Comparison of ENCODE assay signal across 8 cellular contexts in the genomic region with DNA sequence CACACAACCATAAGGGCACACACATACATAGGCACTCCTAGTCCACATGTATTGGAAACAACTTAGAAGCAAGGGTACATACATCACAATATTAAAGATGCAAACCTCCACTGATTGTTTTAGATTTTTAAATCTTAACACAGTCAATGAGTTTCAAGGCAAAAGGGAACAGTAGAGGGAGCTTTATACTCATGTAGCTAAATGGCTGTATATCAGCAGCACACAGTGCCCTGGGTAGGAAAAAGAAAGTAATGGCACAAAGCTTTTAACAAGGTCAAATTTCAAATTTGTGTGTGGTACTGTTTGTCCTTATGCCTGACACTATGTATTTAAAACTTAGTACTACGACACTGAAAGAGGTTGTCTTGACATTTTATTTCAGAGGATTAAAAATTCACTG.
DNase-seq lines count a peak whose midpoint lies in the region; ATAC-seq, FAIRE-seq and TF ChIP-seq lines count a peak whose summit lies in the region.

No MANE protein-coding gene starts in this region.

- no peaks in the 10 kb centered on the region for H3K79me2 ChIP-seq in keratinocyte (ENCODE audit: control insufficient read depth, insufficient read depth, low read length)

- dilution Hi-C loops in keratinocyte (cut with MboI; ENCODE audit: extremely low pct_ligation_motif_present, low sequenced_read_pairs) = no loop called here

- no peaks in the 10 kb centered on the region for H3K9me1 ChIP-seq in keratinocyte (ENCODE audit: control insufficient read depth, extremely low read depth, insufficient read depth, low read length)

- H3K36me3 ChIP-seq in keratinocyte (ENCODE audit: control insufficient read depth in 2 of 2, extremely low read depth in 1 of 2, insufficient read depth in 2 of 2, low read length in 2 of 2) (peaks cover 9 to 13% of the 10 kb centered on the region in 2 experiments), thyroid gland (peaks cover 0 to 13% of the 10 kb centered on the region in 2 donors)

- no peak overlapping the region for H3K4me2 ChIP-seq in keratinocyte (ENCODE audit: control insufficient read depth, extremely low read depth, insufficient read depth, low read depth, low read length)

- H3K4me3 ChIP-seq in keratinocyte (ENCODE audit: control insufficient read depth in 2 of 3, extremely low read depth in 1 of 3, insufficient read depth in 2 of 3, low read depth in 1 of 3, low read length in 3 of 3) (no peak overlapping the region), thyroid gland (replicated peaks in 1 of 3) (no peak overlapping the region)

- TF ChIP-seq CTCF in keratinocyte (optimal IDR thresholded peaks at IDR 0.05 in 1 of 3, IDR thresholded peaks at IDR 0.05 in 1 of 3, conservative IDR thresholded peaks at IDR 0.05 in 1 of 3; ENCODE audit: extremely low read depth in 1 of 3, insufficient read depth in 2 of 3, low read length in 3 of 3) = peak in 2 of 3 experiments; percentile 22 to 24
- TF ChIP-seq CTCF in thyroid gland (IDR thresholded peaks at IDR 0.05) = peak in 5 of 6 experiments; percentile 16 to 78 (median 69)

- no peaks in the 10 kb centered on the region for H4K20me1 ChIP-seq in keratinocyte (ENCODE audit: control insufficient read depth, extremely low read depth, insufficient read depth, low read length)

- H3K27me3 ChIP-seq in keratinocyte (ENCODE audit: control insufficient read depth, extremely low read depth, insufficient read depth, low read length) (no peaks in the 10 kb centered on the region), thyroid gland (no peaks in the 10 kb centered on the region)

- 35 to 40% methylated on average over 1 of the region's 1 CpG for WGBS in thyroid gland, 2 donors

- DNase-seq in activated CD4-positive, CD25-positive, alpha-beta regulatory T cell treated with anti-CD3 and anti-CD28 coated beads, Interleukin-2, amount 50 U/mL, for 72 hours = no peak
- peak; percentile 29 for DNase-seq in NCI-H2029 (lab: John Stamatoyannopoulos, UW)
- DNase-seq in astrocyte of the hippocampus (ENCODE audit: low read depth, low spot score) = peak; percentile 65
- DNase-seq in keratinocyte (ENCODE audit: low read depth, low spot score) = no peak
- no peak for DNase-seq in thyroid gland
- no peak for DNase-seq in GM19238 (ENCODE audit: insufficient read length, low spot score)

- intact Hi-C loops in thyroid gland (cut with DNase I) = loop anchor here (10.0 kb wide), 1 partner anchor 219 kb away; no protein-coding TSS in a partner anchor

- H3K27ac ChIP-seq in keratinocyte (ENCODE audit: control insufficient read depth, insufficient read depth, low read length) (no peak overlapping the region), thyroid gland (no peak overlapping the region)

- peak; percentile 51 to 58 for ATAC-seq in activated CD4-positive, CD25-positive, alpha-beta regulatory T cell treated with anti-CD3 and anti-CD28 coated beads, Interleukin-2, amount 50 U/mL, for 24 hours
- no peak for ATAC-seq in GM21515 (IDR thresholded peaks at IDR 0.05; ENCODE audit: unreplicated experiment)

- no peaks in the 10 kb centered on the region for H3K4me1 ChIP-seq in keratinocyte (ENCODE audit: control insufficient read depth, extremely low read depth, insufficient read depth, low read length)
- H3K4me1 ChIP-seq in thyroid gland = peaks cover 0 to 9% of the 10 kb centered on the region in 2 donors

- TF ChIP-seq POLR2A in thyroid gland (IDR thresholded peaks at IDR 0.05) = no peak

- no peaks in the 10 kb centered on the region for H3K9me3 ChIP-seq in keratinocyte (ENCODE audit: control insufficient read depth, low read depth, low read length)
- H3K9me3 ChIP-seq in thyroid gland = no peaks in the 10 kb centered on the region

- H3K9ac ChIP-seq in keratinocyte (ENCODE audit: control insufficient read depth, extremely low read depth, insufficient read depth, low read length) = no peak overlapping the region

- no peak overlapping the region for H2AFZ ChIP-seq in keratinocyte (ENCODE audit: control insufficient read depth, low read length)

- FAIRE-seq in keratinocyte (lab: Jason Lieb, UNC) = no peak

Comparison
In these comparisons a context has a peak if more than half of its experiments do, and no peak if none do; other contexts are left out.
1. DNase-seq: peak in NCI-H2029 (single experiment) and astrocyte of the hippocampus (single experiment); none in activated CD4-positive, CD25-positive, alpha-beta regulatory T cell treated with anti-CD3 and anti-CD28 coated beads, Interleukin-2, amount 50 U/mL, for 72 hours (single experiment), keratinocyte (single experiment), thyroid gland (0 of 2) and GM19238 (single experiment).